ENCODE assay signal across 10 cellular contexts in genomic region chr5:132394681-132395259, GRCh38.
DNase-seq lines count a peak whose midpoint lies in the region; ATAC-seq lines count a peak whose summit lies in the region.
"Had no signal": no experiment of that assay in that cellular context is flagged by ENCODE, and none has a peak within 500 bp of the region (broad histone marks: within the 10 kb centered on the region; RNA-seq: fewer than 3 reads in every experiment).

No MANE protein-coding gene starts in this region.

- peak; percentile 88 for DNase-seq in DMS79 (lab: John Stamatoyannopoulos, UW)
- DNase-seq in NAMALWA (ENCODE audit: low spot score): peak; percentile 82
- DNase-seq in germinal center (ENCODE audit: low spot score): peak; percentile 53
- no peak for DNase-seq in NK-92 (lab: John Stamatoyannopoulos, UW; ENCODE audit: unreplicated experiment)
- DNase-seq in NCI-H69 (lab: John Stamatoyannopoulos, UW): no peak
- no peak for DNase-seq in DMS153 (lab: John Stamatoyannopoulos, UW)
- DNase-seq in AG20443 (ENCODE audit: low spot score): no peak
- DNase-seq: anterior cingulate cortex, NCI-H2081 treated with DMSO at 0.1 percent for 48 hours had no signal

- ATAC-seq in GM21423 (IDR thresholded peaks at IDR 0.05; ENCODE audit: unreplicated experiment): peak; percentile 73

Comparison
In these comparisons a context has a peak if more than half of its experiments do, and no peak if none do; other contexts are left out.
1. DNase-seq: peak in DMS79 (single experiment), NAMALWA (single experiment) and germinal center (single experiment); none in NK-92 (single experiment), NCI-H69 (single experiment), DMS153 (single experiment) and AG20443 (single experiment).